In the genomic region with DNA sequence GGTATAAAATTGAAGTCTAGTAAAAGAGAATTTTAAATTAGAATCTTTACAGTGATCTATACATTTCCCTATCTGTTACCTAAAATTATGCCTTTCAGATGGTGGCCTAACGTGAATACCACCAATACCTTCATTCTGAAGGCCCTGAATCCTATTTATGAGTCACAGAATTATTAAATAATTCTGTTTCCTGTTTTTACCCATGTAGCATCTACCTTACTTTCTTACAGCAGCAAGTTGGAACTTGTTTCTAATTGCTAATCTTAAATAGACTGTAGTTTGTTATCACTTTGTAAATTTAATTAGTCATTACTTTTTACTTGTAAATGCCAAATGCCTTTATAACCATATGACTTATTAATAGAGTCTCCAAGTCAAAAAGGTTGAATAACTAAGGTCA, we compare ENCODE assay signal across 1 cellular context.
TF ChIP-seq lines count a peak whose summit lies in the region.

No MANE protein-coding gene starts in this region.

TF ChIP-seq in endothelial cell of umbilical vein, 7 proteins besides CTCF, POLR2A, EP300 and RAD21 (continued from another document):
- TF ChIP-seq, protein P1, sequence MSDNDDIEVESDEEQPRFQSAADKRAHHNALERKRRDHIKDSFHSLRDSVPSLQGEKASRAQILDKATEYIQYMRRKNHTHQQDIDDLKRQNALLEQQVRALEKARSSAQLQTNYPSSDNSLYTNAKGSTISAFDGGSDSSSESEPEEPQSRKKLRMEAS (IDR thresholded peaks at IDR 0.05; ENCODE audit: insufficient read depth, insufficient read length): no peak
- TF ChIP-seq EZH2 (IDR thresholded peaks at IDR 0.05; ENCODE audit: borderline replicate concordance, low read depth, low read length, severe bottlenecking) (no peak), POLR2AphosphoS5 (IDR thresholded peaks at IDR 0.05; ENCODE audit: insufficient read depth, low read depth, low read length) (no peak), GATA2 (IDR thresholded peaks at IDR 0.05; ENCODE audit: insufficient read depth, insufficient read length, low read depth, low read length) (no peak), MYC (IDR thresholded peaks at IDR 0.05; ENCODE audit: low read depth, low read length) (no peak)
